ENCODE assay signal across 1 cellular context in the genomic region with DNA sequence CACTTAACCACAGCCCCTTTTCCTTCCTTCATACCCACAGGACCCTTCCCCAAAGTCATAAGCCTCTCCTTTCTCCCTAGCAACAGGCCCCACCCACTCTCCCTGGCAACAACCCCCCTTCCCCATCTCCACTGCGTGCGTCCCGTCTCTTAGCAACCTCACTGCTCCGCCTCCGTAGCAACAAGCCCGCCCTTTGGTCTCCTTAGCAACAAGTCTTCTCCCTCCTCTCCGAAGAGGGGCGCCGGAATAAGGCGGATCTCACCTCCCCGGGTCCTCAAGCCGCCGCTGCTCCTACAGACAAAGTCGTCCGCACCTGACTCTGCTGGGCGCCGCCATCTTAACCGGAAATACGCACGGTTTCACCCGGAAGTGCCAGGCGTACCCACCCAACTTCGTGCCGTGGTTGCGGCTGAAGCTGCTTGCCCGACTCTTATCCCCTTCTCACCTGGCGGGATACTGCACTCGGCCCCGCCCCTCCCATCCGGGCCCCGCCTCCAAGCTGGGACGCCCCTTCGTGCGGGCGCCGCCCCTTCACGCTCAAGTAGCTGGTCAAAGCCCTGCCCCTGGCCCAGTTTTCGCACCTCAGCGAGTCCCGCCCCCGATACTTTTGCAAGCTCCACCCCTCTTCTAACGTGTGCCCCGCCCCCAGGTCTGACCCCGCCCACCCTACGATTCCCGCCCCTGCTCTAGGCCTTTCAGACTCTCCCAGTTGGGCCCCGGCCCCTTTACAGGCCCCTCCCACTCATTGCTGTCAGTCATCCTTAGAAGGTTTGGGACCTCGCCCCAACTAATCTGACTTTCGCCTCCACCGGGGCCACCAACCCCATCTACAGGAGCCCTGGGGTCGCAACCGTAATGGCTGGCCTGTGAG.
TF ChIP-seq lines count a peak whose summit lies in the region.

A gene with protein sequence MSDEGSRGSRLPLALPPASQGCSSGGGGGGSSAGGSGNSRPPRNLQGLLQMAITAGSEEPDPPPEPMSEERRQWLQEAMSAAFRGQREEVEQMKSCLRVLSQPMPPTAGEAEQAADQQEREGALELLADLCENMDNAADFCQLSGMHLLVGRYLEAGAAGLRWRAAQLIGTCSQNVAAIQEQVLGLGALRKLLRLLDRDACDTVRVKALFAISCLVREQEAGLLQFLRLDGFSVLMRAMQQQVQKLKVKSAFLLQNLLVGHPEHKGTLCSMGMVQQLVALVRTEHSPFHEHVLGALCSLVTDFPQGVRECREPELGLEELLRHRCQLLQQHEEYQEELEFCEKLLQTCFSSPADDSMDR (minus strand): TSS at position 338 of the 871 bp plus-strand sequence. CDS start 502 bp downstream, outside the sequence.

TF ChIP-seq in neural cell, 6 proteins besides CTCF, POLR2A, EP300 and RAD21:
- TF ChIP-seq EZH2 (IDR thresholded peaks at IDR 0.05; ENCODE audit: borderline replicate concordance, insufficient read depth, low read length, poor library complexity, severe bottlenecking), result no peak
- no peak for TF ChIP-seq TAF1 (IDR thresholded peaks at IDR 0.05; ENCODE audit: low read depth)
- peak; percentile 55 for TF ChIP-seq SMC3 (conservative IDR thresholded peaks at IDR 0.05; ENCODE audit: poor library complexity)
- TF ChIP-seq MXI1 (conservative IDR thresholded peaks at IDR 0.05; ENCODE audit: poor library complexity, severe bottlenecking), result peak; percentile 99
- peak; percentile 91 for TF ChIP-seq POLR2AphosphoS5 (IDR thresholded peaks at IDR 0.05)
- TF ChIP-seq, protein P1, sequence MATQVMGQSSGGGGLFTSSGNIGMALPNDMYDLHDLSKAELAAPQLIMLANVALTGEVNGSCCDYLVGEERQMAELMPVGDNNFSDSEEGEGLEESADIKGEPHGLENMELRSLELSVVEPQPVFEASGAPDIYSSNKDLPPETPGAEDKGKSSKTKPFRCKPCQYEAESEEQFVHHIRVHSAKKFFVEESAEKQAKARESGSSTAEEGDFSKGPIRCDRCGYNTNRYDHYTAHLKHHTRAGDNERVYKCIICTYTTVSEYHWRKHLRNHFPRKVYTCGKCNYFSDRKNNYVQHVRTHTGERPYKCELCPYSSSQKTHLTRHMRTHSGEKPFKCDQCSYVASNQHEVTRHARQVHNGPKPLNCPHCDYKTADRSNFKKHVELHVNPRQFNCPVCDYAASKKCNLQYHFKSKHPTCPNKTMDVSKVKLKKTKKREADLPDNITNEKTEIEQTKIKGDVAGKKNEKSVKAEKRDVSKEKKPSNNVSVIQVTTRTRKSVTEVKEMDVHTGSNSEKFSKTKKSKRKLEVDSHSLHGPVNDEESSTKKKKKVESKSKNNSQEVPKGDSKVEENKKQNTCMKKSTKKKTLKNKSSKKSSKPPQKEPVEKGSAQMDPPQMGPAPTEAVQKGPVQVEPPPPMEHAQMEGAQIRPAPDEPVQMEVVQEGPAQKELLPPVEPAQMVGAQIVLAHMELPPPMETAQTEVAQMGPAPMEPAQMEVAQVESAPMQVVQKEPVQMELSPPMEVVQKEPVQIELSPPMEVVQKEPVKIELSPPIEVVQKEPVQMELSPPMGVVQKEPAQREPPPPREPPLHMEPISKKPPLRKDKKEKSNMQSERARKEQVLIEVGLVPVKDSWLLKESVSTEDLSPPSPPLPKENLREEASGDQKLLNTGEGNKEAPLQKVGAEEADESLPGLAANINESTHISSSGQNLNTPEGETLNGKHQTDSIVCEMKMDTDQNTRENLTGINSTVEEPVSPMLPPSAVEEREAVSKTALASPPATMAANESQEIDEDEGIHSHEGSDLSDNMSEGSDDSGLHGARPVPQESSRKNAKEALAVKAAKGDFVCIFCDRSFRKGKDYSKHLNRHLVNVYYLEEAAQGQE (IDR thresholded peaks at IDR 0.05; ENCODE audit: borderline replicate concordance), result peak; percentile 51
TF ChIP-seq in neural cell: peak in this region for 4.
